Comparison of ENCODE assay signal across 1 cellular context in genomic region chr1:162565460-162565859, GRCh38.
TF ChIP-seq lines count a peak whose summit lies in the region.

No MANE protein-coding gene starts in this region.

TF ChIP-seq in K562, 482 proteins besides CTCF, POLR2A, EP300 and RAD21 (continued from another document):
- TF ChIP-seq RBM22 (IDR thresholded peaks at IDR 0.05; ENCODE audit: low read depth, low read length, poor library complexity, severe bottlenecking) = no peak
